Comparison of ENCODE assay signal across 8 cellular contexts in genomic region chr14:92651106-92651792, GRCh38.
DNase-seq lines count a peak whose midpoint lies in the region; ATAC-seq and TF ChIP-seq lines count a peak whose summit lies in the region.

No MANE protein-coding gene starts in this region.

- no peak overlapping the region for H2AFZ ChIP-seq in mammary epithelial cell (ENCODE audit: low read depth, low read length)

- no peak overlapping the region for H3K9ac ChIP-seq in mammary epithelial cell (ENCODE audit: insufficient read depth, low read length)

- peak; percentile 52 to 79 for DNase-seq in activated CD4-positive, alpha-beta T cell treated with anti-CD3 and anti-CD28 coated beads, Interleukin-2, amount 50 U/mL, for 24 hours (ENCODE audit: low read depth in 1 of 2, low spot score in 1 of 2)
- DNase-seq in fibroblast of mammary gland (ENCODE audit: low read depth), result peak; percentile 75
- peak; percentile 61 to 84 for DNase-seq in stimulated activated CD4-positive, alpha-beta T cell treated with anti-CD3 and anti-CD28 coated beads, Interleukin-4, amount 100 ng/mL, for 4 hours
- no peak for DNase-seq in GOT3 (lab: John Stamatoyannopoulos, UW)
- DNase-seq in SK-N-DZ (ENCODE audit: low spot score), result no peak
- no peak for DNase-seq in mammary epithelial cell

- no peak for TF ChIP-seq CTCF in fibroblast of mammary gland (conservative IDR thresholded peaks at IDR 0.05; ENCODE audit: control insufficient read depth, insufficient read depth, low read depth, low read length)
- no peak for TF ChIP-seq CTCF in mammary epithelial cell (conservative IDR thresholded peaks at IDR 0.05 in 1 of 2, IDR thresholded peaks at IDR 0.05 in 1 of 2; ENCODE audit: extremely low read depth in 1 of 2, insufficient read depth in 1 of 2, low read depth in 1 of 2, low read length in 2 of 2)

- no peaks in the 10 kb centered on the region for H3K9me3 ChIP-seq in mammary epithelial cell (replicated peaks; ENCODE audit: insufficient read depth, low read length)

- in situ Hi-C loops in mammary epithelial cell (cut with MboI; ENCODE audit: low sequenced_read_pairs in 2 of 2), result no loop called here

- no TSS peak for BruUV-seq in mammary epithelial cell (replicated peaks; lab: Mats Ljungman, UMichigan)

- H3K4me3 ChIP-seq in fibroblast of mammary gland (ENCODE audit: control insufficient read depth, low read depth, low read length) (no peak overlapping the region), mammary epithelial cell (replicated peaks in 1 of 3; ENCODE audit: insufficient read depth in 1 of 3, low read depth in 2 of 3, low read length in 3 of 3) (no peak overlapping the region)

- H3K79me2 ChIP-seq in mammary epithelial cell (ENCODE audit: insufficient read depth, low read length), result no peaks in the 10 kb centered on the region

- WGBS in mammary epithelial cell (ENCODE audit: low coverage, missing lambda C conversion rate), result 91% methylated on average over 4 of the region's 19 CpGs

- CTCF ChIA-PET in mammary epithelial cell (lab: Charles Lee; ENCODE audit: low non-redundant PET), result no interaction called here

- no peaks in the 10 kb centered on the region for H3K36me3 ChIP-seq in mammary epithelial cell (ENCODE audit: insufficient read depth, low read length)

- intact Hi-C loops in mammary epithelial cell (cut with micrococcal nuclease), result no loop called here

- ATAC-seq in GM19372 (IDR thresholded peaks at IDR 0.05; ENCODE audit: low read depth, unreplicated experiment), result peak; percentile 60
- peak; percentile 76 for ATAC-seq in HG03378 (IDR thresholded peaks at IDR 0.05; ENCODE audit: unreplicated experiment)

- dilution Hi-C loops in mammary epithelial cell (cut with HindIII; ENCODE audit: low sequenced_read_pairs), result loop anchor here (5.0 kb wide), 1 partner anchor 49 kb away; no protein-coding TSS in a partner anchor

- no peak overlapping the region for H3K27ac ChIP-seq in mammary epithelial cell (ENCODE audit: insufficient read depth, low read depth, low read length)

- no peaks in the 10 kb centered on the region for H3K27me3 ChIP-seq in mammary epithelial cell (ENCODE audit: insufficient read depth, low read length)

- H3K4me2 ChIP-seq in mammary epithelial cell (ENCODE audit: insufficient read depth, low read depth, low read length), result no peak overlapping the region

- no peaks in the 10 kb centered on the region for H3K4me1 ChIP-seq in mammary epithelial cell (ENCODE audit: insufficient read depth, low read length)

- H4K20me1 ChIP-seq in mammary epithelial cell (ENCODE audit: insufficient read depth, low read length), result no peaks in the 10 kb centered on the region

Comparison
In these comparisons a context has a peak if more than half of its experiments do, and no peak if none do; other contexts are left out.
1. DNase-seq: peak in activated CD4-positive, alpha-beta T cell treated with anti-CD3 and anti-CD28 coated beads, Interleukin-2, amount 50 U/mL, for 24 hours (2 of 2), fibroblast of mammary gland (single experiment) and stimulated activated CD4-positive, alpha-beta T cell treated with anti-CD3 and anti-CD28 coated beads, Interleukin-4, amount 100 ng/mL, for 4 hours (2 of 2); none in GOT3 (single experiment), SK-N-DZ (single experiment) and mammary epithelial cell (single experiment).